Comparison of ENCODE assay signal across 19 cellular contexts in the genomic region with DNA sequence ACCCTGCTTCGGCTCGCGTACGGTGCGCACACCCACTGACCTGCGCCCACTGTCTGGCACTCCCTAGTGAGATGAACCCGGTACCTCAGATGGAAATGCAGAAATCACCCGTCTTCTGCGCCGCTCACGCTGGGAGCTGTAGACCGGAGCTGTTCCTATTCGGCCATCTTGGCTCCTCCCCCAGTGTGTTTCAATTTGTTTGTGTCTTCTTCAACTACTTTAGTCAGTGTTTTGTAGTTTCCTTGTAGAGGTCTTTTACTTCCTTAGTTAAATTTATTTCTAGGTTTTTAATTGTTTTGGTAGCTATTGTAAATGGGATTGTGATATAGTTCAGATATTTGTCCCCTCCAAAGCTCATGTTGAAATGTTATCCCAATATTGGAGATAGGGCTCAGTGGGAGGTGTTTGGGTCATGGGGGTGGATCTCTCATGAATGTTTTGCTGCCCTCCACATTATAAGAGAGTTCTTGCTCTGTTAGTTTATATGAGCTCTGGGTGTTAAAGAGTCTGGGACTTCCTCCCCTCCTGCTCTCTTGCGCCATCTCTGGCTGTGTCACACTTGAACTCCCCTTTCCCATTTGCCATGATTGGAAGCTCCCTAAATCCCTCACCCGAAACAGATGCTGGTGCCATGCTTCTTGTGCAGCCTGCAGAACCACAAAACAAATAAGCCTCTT.
DNase-seq lines count a peak whose midpoint lies in the region; ATAC-seq and TF ChIP-seq lines count a peak whose summit lies in the region.
"Had no signal": no experiment of that assay in that cellular context is flagged by ENCODE, and none has a peak within 500 bp of the region (broad histone marks: within the 10 kb centered on the region; RNA-seq: fewer than 3 reads in every experiment).

No MANE protein-coding gene starts in this region.

- TF ChIP-seq POLR2A in GM18505 (IDR thresholded peaks at IDR 0.05; ENCODE audit: borderline replicate concordance, extremely low read depth, insufficient read depth, insufficient read length), result no peak

- intact Hi-C loops in mucosa of descending colon (cut with DNase I, micrococcal nuclease), result no loop called here

- H3K4me1 Mint-ChIP-seq in WTC11, result peaks cover 20% of the 10 kb centered on the region

- no peaks in the 10 kb centered on the region for H3K9me3 ChIP-seq in mucosa of descending colon
- H3K9me3 ChIP-seq: thoracic aorta had no signal

- H3K4me1 ChIP-seq in mucosa of descending colon (ENCODE audit: low read depth), result no peaks in the 10 kb centered on the region

- peak; percentile 42 for TF ChIP-seq CTCF in GM12864 (IDR thresholded peaks at IDR 0.05; ENCODE audit: low read depth, low read length, missing control alignments)
- no peak for TF ChIP-seq CTCF in WTC11 (IDR thresholded peaks at IDR 0.05)
- peak; percentile 6 for TF ChIP-seq CTCF in mucosa of descending colon (IDR thresholded peaks at IDR 0.05)

- peak overlapping the region; percentile 81 for H3K4me3 Mint-ChIP-seq in WTC11
- H3K4me3 Mint-ChIP-seq: activated CD8-positive, alpha-beta T cell treated with anti-CD3 and anti-CD28 coated beads, Interleukin-2, amount 10 ng/mL, durations not matched to agents 7 days and 5 days; CD8-positive, alpha-beta T cell had no signal

- no peaks in the 10 kb centered on the region for H3K36me3 ChIP-seq in mucosa of descending colon (ENCODE audit: low read depth)
- H3K36me3 ChIP-seq: thoracic aorta had no signal

- no peak overlapping the region for H3K4me3 ChIP-seq in GM12864 (ENCODE audit: low read depth, low read length)
- no peak overlapping the region for H3K4me3 ChIP-seq in mucosa of descending colon
- H3K4me3 ChIP-seq: PC-9, thoracic aorta had no signal

- H3K27me3 Mint-ChIP-seq in WTC11 (ENCODE audit: low read depth), result no peaks in the 10 kb centered on the region

- peak overlapping the region; percentile 96 for H3K27ac Mint-ChIP-seq in WTC11
- H3K27ac Mint-ChIP-seq: activated CD8-positive, alpha-beta T cell treated with anti-CD3 and anti-CD28 coated beads, Interleukin-2, amount 10 ng/mL, durations not matched to agents 7 days and 5 days; CD8-positive, alpha-beta T cell had no signal

- peaks cover 4% of the 10 kb centered on the region for H3K36me3 Mint-ChIP-seq in WTC11
- H3K36me3 Mint-ChIP-seq: CD8-positive, alpha-beta T cell had no signal

- no peak for DNase-seq in GM12864 (ENCODE audit: low read depth)
- peak; percentile 22 for DNase-seq in KBM-7
- peak; percentile 64 for DNase-seq in WTC11 (ENCODE audit: low spot score)
- no peak for DNase-seq in mucosa of descending colon
- DNase-seq: activated CD8-positive, alpha-beta T cell treated with anti-CD3 and anti-CD28 coated beads, Interleukin-2, amount 10 ng/mL, durations not matched to agents 7 days and 5 days; activated gamma-delta T cell treated with Interleukin-2 at 50 U/mL for 16 hours; CD8-positive, alpha-beta T cell; effector memory CD4-positive, alpha-beta T cell; foreskin melanocyte; NCI-H1436 treated with DMSO at 0.1 percent for 48 hours; nucleus accumbens; PC-9; small intestine; T-helper 2 cell had no signal

- peaks cover 9% of the 10 kb centered on the region; the same call in 1 of the 2 replicates for H3K9me3 Mint-ChIP-seq in WTC11

- POLR2A ChIA-PET in WTC11 (lab: Charles Lee), result interaction anchor here (1.3 to 1.4 kb wide), 2 partner anchors 9 to 303 kb away, joined by 3 read pairs; no protein-coding TSS in a partner anchor

- in situ Hi-C loops in KBM-7 (cut with MboI; ENCODE audit: low pct_unique_long_range_greater_than_20kb, low sequenced_read_pairs), result no loop called here

- CTCF ChIA-PET in WTC11 (lab: Charles Lee), result interaction anchor here (0.6 to 2.1 kb wide), 32 partner anchors 9 to 410 kb away, joined by 3 to 12 read pairs (median 3); a partner anchor contains a TSS

- ATAC-seq in WTC11, result peak; percentile 89
- ATAC-seq in mucosa of descending colon, result no peak
- no peak for ATAC-seq in GM18498 (IDR thresholded peaks at IDR 0.05; ENCODE audit: unreplicated experiment)
- no peak for ATAC-seq in GM18505 (IDR thresholded peaks at IDR 0.05; ENCODE audit: unreplicated experiment)
- no peak for ATAC-seq in HG02763 (IDR thresholded peaks at IDR 0.05; ENCODE audit: unreplicated experiment)
- ATAC-seq in GM18520 (IDR thresholded peaks at IDR 0.05; ENCODE audit: unreplicated experiment), result no peak
- ATAC-seq: activated CD8-positive, alpha-beta T cell treated with anti-CD3 and anti-CD28 coated beads, Interleukin-2, amount 10 ng/mL, durations not matched to agents 7 days and 5 days; CD8-positive, alpha-beta T cell had no signal

TF ChIP-seq in WTC11, 78 proteins besides CTCF, POLR2A, EP300 and RAD21:
- no peak for TF ChIP-seq ZBTB21 (CRISPR knock-in tag; IDR thresholded peaks at IDR 0.05; ENCODE audit: borderline replicate concordance)
- TF ChIP-seq NR2C2 (CRISPR knock-in tag; IDR thresholded peaks at IDR 0.05), result no peak
- TF ChIP-seq, protein P1, sequence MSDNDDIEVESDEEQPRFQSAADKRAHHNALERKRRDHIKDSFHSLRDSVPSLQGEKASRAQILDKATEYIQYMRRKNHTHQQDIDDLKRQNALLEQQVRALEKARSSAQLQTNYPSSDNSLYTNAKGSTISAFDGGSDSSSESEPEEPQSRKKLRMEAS (CRISPR knock-in tag; IDR thresholded peaks at IDR 0.05), result peak; percentile 13; the same call in 1 of the 2 replicates
- TF ChIP-seq HMGA2 (CRISPR knock-in tag; IDR thresholded peaks at IDR 0.05), result no peak

Comparison
In these comparisons a context has a peak if more than half of its experiments do, and no peak if none do; other contexts are left out.
1. DNase-seq: peak in KBM-7 (single experiment) and WTC11 (single experiment); none in GM12864 (single experiment) and mucosa of descending colon (0 of 3).